17 cellular contexts compared by ENCODE assay signal in the genomic region with DNA sequence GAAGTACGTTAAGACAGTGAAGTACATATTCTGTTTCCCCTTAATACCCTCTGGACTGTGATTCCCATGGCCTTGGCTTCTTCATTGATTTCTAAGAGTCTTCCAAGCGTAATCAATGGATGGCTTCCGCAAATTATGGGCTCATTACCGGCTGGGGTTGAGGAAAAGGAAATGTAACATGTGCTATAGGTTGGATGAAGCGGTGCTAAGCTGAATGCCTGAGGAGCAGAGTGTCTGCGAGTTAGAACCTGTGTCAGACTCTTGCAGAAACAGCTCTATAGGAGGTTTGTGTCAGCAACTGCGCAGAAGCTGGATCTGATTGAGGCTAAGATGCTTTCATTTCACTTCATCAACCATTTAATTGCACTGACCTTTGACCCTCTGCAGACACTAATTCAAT.
"Had no signal": no experiment of that assay in that cellular context is flagged by ENCODE, and none has a peak within 500 bp of the region (broad histone marks: within the 10 kb centered on the region; RNA-seq: fewer than 3 reads in every experiment).

No MANE protein-coding gene starts in this region.

- DNase-seq: effector CD4-positive, alpha-beta T cell; mucosa of descending colon; naive thymus-derived CD8-positive, alpha-beta T cell; nucleus accumbens; ovary; right lobe of liver; spleen; stimulated activated CD4-positive, alpha-beta T cell treated with anti-CD3 and anti-CD28 coated beads, Interleukin-15, amount 100 ng/mL, for 24 hours; stimulated activated CD4-positive, alpha-beta T cell treated with anti-CD3 and anti-CD28 coated beads, Interleukin-1b, Interleukin-23, amount 100 ng/mL, for 48 hours; stimulated activated CD4-positive, alpha-beta T cell treated with anti-CD3 and anti-CD28 coated beads, Interleukin-4, amount 100 ng/mL, for 24 hours; tibial artery; upper lobe of right lung had no signal

- H3K9me3 ChIP-seq: esophagus muscularis mucosa, gastroesophageal sphincter, ovary, right lobe of liver, tibial artery, upper lobe of right lung, vagina had no signal

- H3K27ac ChIP-seq: coronary artery, esophagus muscularis mucosa, gastroesophageal sphincter, ovary, right lobe of liver, spleen, tibial artery, upper lobe of right lung, vagina had no signal

- H3K4me1 ChIP-seq: esophagus muscularis mucosa, gastroesophageal sphincter, right lobe of liver, spleen, tibial artery, upper lobe of right lung, vagina had no signal

- H3K27me3 ChIP-seq: esophagus muscularis mucosa, gastroesophageal sphincter, ovary, right lobe of liver, spleen, tibial artery, upper lobe of right lung, vagina had no signal

- H3K4me3 ChIP-seq: coronary artery, esophagus muscularis mucosa, gastroesophageal sphincter, mucosa of descending colon, ovary, right lobe of liver, spleen, tibial artery, upper lobe of right lung, vagina had no signal

- ATAC-seq: gastroesophageal sphincter; mucosa of descending colon; naive thymus-derived CD8-positive, alpha-beta T cell; right lobe of liver; stimulated activated memory B cell treated with anti-CD40 and anti-IgM and Interleukin-4, amounts not matched to agents 10 μg/mL and 1 μg/mL and 100 μg/mL, for 72 hours; upper lobe of right lung had no signal

- H3K36me3 ChIP-seq: esophagus muscularis mucosa, gastroesophageal sphincter, ovary, right lobe of liver, spleen, tibial artery, upper lobe of right lung, vagina had no signal
